In genomic region chr6:3646616-3647362, GRCh38 we compare ENCODE assay signal across 22 cellular contexts.
"Had no signal": no experiment of that assay in that cellular context is flagged by ENCODE, and none has a peak within 500 bp of the region (broad histone marks: within the 10 kb centered on the region; RNA-seq: fewer than 3 reads in every experiment).

No MANE protein-coding gene starts in this region.

- H3K27ac Mint-ChIP-seq: memory B cell; natural killer cell; stimulated activated effector memory CD8-positive, alpha-beta T cell treated with anti-CD3 and anti-CD28 coated beads, Interleukin-12 subunit alpha, Interleukin-12 subunit beta, amount 100 ng/mL, for 72 hours had no signal

- H3K4me3 Mint-ChIP-seq: memory B cell; natural killer cell; neural crest cell; stimulated activated effector memory CD8-positive, alpha-beta T cell treated with anti-CD3 and anti-CD28 coated beads, Interleukin-12 subunit alpha, Interleukin-12 subunit beta, amount 100 ng/mL, for 72 hours had no signal

- H3K27me3 ChIP-seq: colonic mucosa, esophagus squamous epithelium, sigmoid colon, testis, tibial artery, upper lobe of left lung, uterus had no signal

- H3K36me3 Mint-ChIP-seq: memory B cell; natural killer cell; stimulated activated effector memory CD8-positive, alpha-beta T cell treated with anti-CD3 and anti-CD28 coated beads, Interleukin-12 subunit alpha, Interleukin-12 subunit beta, amount 100 ng/mL, for 72 hours had no signal

- H3K4me1 ChIP-seq: colonic mucosa, esophagus squamous epithelium, psoas muscle, stomach, testis, tibial artery, upper lobe of left lung, uterus had no signal

- ATAC-seq: left ventricle myocardium superior; natural killer cell; psoas muscle; right cardiac atrium; stimulated activated effector memory CD8-positive, alpha-beta T cell treated with anti-CD3 and anti-CD28 coated beads, Interleukin-12 subunit alpha, Interleukin-12 subunit beta, amount 100 ng/mL, for 72 hours had no signal

- H3K27ac ChIP-seq: colonic mucosa, esophagus squamous epithelium, psoas muscle, sigmoid colon, stomach, testis, tibial artery, upper lobe of left lung, uterus had no signal

- DNase-seq: colonic mucosa; dermis blood vessel endothelial cell; effector memory CD4-positive, alpha-beta T cell; esophagus squamous epithelium; foreskin melanocyte; left ventricle myocardium superior; natural killer cell; psoas muscle; right cardiac atrium; sigmoid colon; stimulated activated CD4-positive, alpha-beta T cell treated with anti-CD3 and anti-CD28 coated beads, Interleukin-2, amount 100 ng/mL, for 24 hours; stimulated activated CD4-positive, alpha-beta T cell treated with anti-CD3 and anti-CD28 coated beads, Interleukin-4, amount 100 ng/mL, for 24 hours; stimulated activated naive CD4-positive, alpha-beta T cell treated with Interleukin-2 at 50 U/mL for 16 hours; stomach; testis; tibial artery; uterus had no signal

- H3K9me3 Mint-ChIP-seq: natural killer cell; stimulated activated effector memory CD8-positive, alpha-beta T cell treated with anti-CD3 and anti-CD28 coated beads, Interleukin-12 subunit alpha, Interleukin-12 subunit beta, amount 100 ng/mL, for 72 hours had no signal

- H3K4me3 ChIP-seq: colonic mucosa, esophagus squamous epithelium, lung, psoas muscle, sigmoid colon, stomach, testis, tibial artery, upper lobe of left lung, uterus had no signal

- H3K4me1 Mint-ChIP-seq: memory B cell; natural killer cell; stimulated activated effector memory CD8-positive, alpha-beta T cell treated with anti-CD3 and anti-CD28 coated beads, Interleukin-12 subunit alpha, Interleukin-12 subunit beta, amount 100 ng/mL, for 72 hours had no signal

- H3K36me3 ChIP-seq: colonic mucosa, esophagus squamous epithelium, sigmoid colon, stomach, tibial artery, upper lobe of left lung, uterus had no signal

- H3K9me3 ChIP-seq: colonic mucosa, esophagus squamous epithelium, psoas muscle, sigmoid colon, stomach, testis, tibial artery, upper lobe of left lung, uterus had no signal
